In the genomic region with DNA sequence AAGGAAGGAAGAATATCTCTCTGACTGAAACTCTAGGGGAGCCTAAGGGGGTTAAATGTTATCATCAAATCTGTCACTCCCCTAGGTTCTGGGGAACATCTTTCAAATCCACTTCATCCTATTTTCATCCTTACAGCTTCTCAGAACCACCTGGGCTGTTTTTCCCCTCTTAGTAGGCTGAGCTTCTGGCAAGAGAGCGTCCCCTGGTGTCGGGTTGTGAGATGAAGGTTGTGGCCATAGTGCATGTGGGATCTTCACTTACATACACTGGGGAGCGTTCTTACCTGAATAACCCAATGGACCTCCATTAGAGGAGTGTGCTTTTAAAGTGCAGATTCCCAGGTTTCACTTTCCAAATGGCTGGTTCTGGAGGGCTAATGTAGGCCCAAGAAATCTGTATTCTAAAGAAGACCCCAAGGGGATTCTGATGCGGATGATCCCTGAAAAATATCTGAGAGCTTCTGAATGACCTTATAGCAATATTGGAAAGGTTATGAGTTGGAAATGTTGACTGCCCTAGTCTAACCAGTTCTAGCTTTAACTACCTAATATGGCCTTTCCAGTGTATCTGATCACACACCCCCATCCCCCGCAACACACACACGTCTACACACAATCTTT, we compare ENCODE assay signal across 8 cellular contexts.
A peak's percentile ranks its signal among the peaks of the same experiment; 100 is the strongest.
DNase-seq lines count a peak whose midpoint lies in the region; ATAC-seq and TF ChIP-seq lines count a peak whose summit lies in the region.

No MANE protein-coding gene starts in this region.

- TF ChIP-seq CTCF in smooth muscle cell (IDR thresholded peaks at IDR 0.05; ENCODE audit: borderline replicate concordance, insufficient read depth, poor library complexity, severe bottlenecking) = peak; percentile 79

- peaks cover 0 to 2% of the 10 kb centered on the region in 2 donors for H3K27me3 Mint-ChIP-seq in CD8-positive, alpha-beta memory T cell
- H3K27me3 Mint-ChIP-seq in stimulated activated naive B cell treated with anti-CD40 and anti-IgM and Interleukin-4, amounts not matched to agents 10 μg/mL and 1 μg/mL and 100 μg/mL, for 72 hours = peaks cover 0 to 4% of the 10 kb centered on the region in 2 donors

- no peak overlapping the region for H3K27ac Mint-ChIP-seq in CD8-positive, alpha-beta memory T cell
- H3K27ac Mint-ChIP-seq in stimulated activated naive B cell treated with anti-CD40 and anti-IgM and Interleukin-4, amounts not matched to agents 10 μg/mL and 1 μg/mL and 100 μg/mL, for 72 hours = no peak overlapping the region

- H3K79me2 ChIP-seq in smooth muscle cell (ENCODE audit: low read depth) = no peaks in the 10 kb centered on the region

- no peak overlapping the region for H3K4me3 Mint-ChIP-seq in CD8-positive, alpha-beta memory T cell
- H3K4me3 Mint-ChIP-seq in stimulated activated naive B cell treated with anti-CD40 and anti-IgM and Interleukin-4, amounts not matched to agents 10 μg/mL and 1 μg/mL and 100 μg/mL, for 72 hours = no peak overlapping the region

- peak; percentile 18 to 68 (median 38) for DNase-seq in CD8-positive, alpha-beta memory T cell
- DNase-seq in LHCN-M2 (ENCODE audit: low read depth) (peak; percentile 29), epithelial cell of prostate (ENCODE audit: low read depth, low spot score) (peak; percentile 26), smooth muscle cell (lab: John Stamatoyannopoulos, UW; ENCODE audit: unreplicated experiment) (peak; percentile 0), putamen (ENCODE audit: low spot score) (no peak)
- DNase-seq in activated CD4-positive, alpha-beta T cell treated with anti-CD3 and anti-CD28 coated beads, Interleukin-2, amount 50 U/mL, for 24 hours (ENCODE audit: low read depth in 1 of 2, low spot score in 1 of 2) = peak; percentile 24 to 55
- DNase-seq in stimulated activated naive B cell treated with anti-CD40 and anti-IgM and Interleukin-4, amounts not matched to agents 10 μg/mL and 1 μg/mL and 100 μg/mL, for 72 hours = no peak

- no peak overlapping the region for H2AFZ ChIP-seq in smooth muscle cell (ENCODE audit: low read depth)

- H3K9me3 ChIP-seq in CD8-positive, alpha-beta memory T cell (ENCODE audit: low read length) = no peaks in the 10 kb centered on the region
- H3K9me3 ChIP-seq in smooth muscle cell (replicated peaks; ENCODE audit: low read depth) = no peaks in the 10 kb centered on the region

- WGBS in smooth muscle cell (ENCODE audit: low lambda C conversion rate) = 58% methylated on average over 6 of the region's 6 CpGs

- no peak overlapping the region for H3K27ac ChIP-seq in CD8-positive, alpha-beta memory T cell (ENCODE audit: low read depth, low read length)
- H3K27ac ChIP-seq in epithelial cell of prostate (no peak overlapping the region), smooth muscle cell (ENCODE audit: low read depth) (no peak overlapping the region)

- no peaks in the 10 kb centered on the region for H3F3A ChIP-seq in smooth muscle cell (ENCODE audit: low read depth)

- CTCF ChIA-PET in CD8-positive, alpha-beta memory T cell (lab: Charles Lee) = interaction anchor here (0.6 to 4.0 kb wide), 18 partner anchors 9 to 1012 kb away, joined by 3 to 36 read pairs (median 4); no protein-coding TSS in a partner anchor

- H3K4me1 ChIP-seq in CD8-positive, alpha-beta memory T cell (ENCODE audit: insufficient read depth, low read length) = no peaks in the 10 kb centered on the region
- H3K4me1 ChIP-seq in smooth muscle cell (ENCODE audit: low read depth) = no peaks in the 10 kb centered on the region

- no peak overlapping the region for H3K9ac ChIP-seq in smooth muscle cell (ENCODE audit: low read depth)

- ATAC-seq in HG02973 (IDR thresholded peaks at IDR 0.05; ENCODE audit: unreplicated experiment) = no peak
- no peak for ATAC-seq in stimulated activated naive B cell treated with anti-CD40 and anti-IgM and Interleukin-4, amounts not matched to agents 10 μg/mL and 1 μg/mL and 100 μg/mL, for 72 hours (replicated peaks)

- peaks cover 0 to 3% (median 0%) of the 10 kb centered on the region in 3 donors for H3K36me3 Mint-ChIP-seq in CD8-positive, alpha-beta memory T cell
- no peaks in the 10 kb centered on the region for H3K36me3 Mint-ChIP-seq in stimulated activated naive B cell treated with anti-CD40 and anti-IgM and Interleukin-4, amounts not matched to agents 10 μg/mL and 1 μg/mL and 100 μg/mL, for 72 hours

- no peak overlapping the region for H3K4me3 ChIP-seq in CD8-positive, alpha-beta memory T cell (ENCODE audit: low read length)
- no peak overlapping the region for H3K4me3 ChIP-seq in smooth muscle cell

- H3K4me1 Mint-ChIP-seq in CD8-positive, alpha-beta memory T cell = peaks cover 0 to 5% (median 0%) of the 10 kb centered on the region in 3 donors
- H3K4me1 Mint-ChIP-seq in stimulated activated naive B cell treated with anti-CD40 and anti-IgM and Interleukin-4, amounts not matched to agents 10 μg/mL and 1 μg/mL and 100 μg/mL, for 72 hours = no peaks in the 10 kb centered on the region

- no peaks in the 10 kb centered on the region for H3K36me3 ChIP-seq in CD8-positive, alpha-beta memory T cell (ENCODE audit: insufficient read depth, low read length)
- H3K36me3 ChIP-seq in smooth muscle cell (ENCODE audit: low read depth) = no peaks in the 10 kb centered on the region

- no peak overlapping the region for H3K4me2 ChIP-seq in smooth muscle cell

- no peaks in the 10 kb centered on the region for H4K20me1 ChIP-seq in smooth muscle cell (ENCODE audit: low read depth)

- H3K27me3 ChIP-seq in CD8-positive, alpha-beta memory T cell (ENCODE audit: insufficient read depth, low read length, poor library complexity, severe bottlenecking) = no peaks in the 10 kb centered on the region
- H3K27me3 ChIP-seq in smooth muscle cell (ENCODE audit: low read depth) = no peaks in the 10 kb centered on the region

- no peaks in the 10 kb centered on the region for H3K9me3 Mint-ChIP-seq in CD8-positive, alpha-beta memory T cell
- peaks cover 0 to 6% of the 10 kb centered on the region in 2 donors for H3K9me3 Mint-ChIP-seq in stimulated activated naive B cell treated with anti-CD40 and anti-IgM and Interleukin-4, amounts not matched to agents 10 μg/mL and 1 μg/mL and 100 μg/mL, for 72 hours

- POLR2A ChIA-PET in CD8-positive, alpha-beta memory T cell (lab: Charles Lee) = interaction anchor here (0.9 kb wide), 1 partner anchor 119 kb away, joined by 3 read pairs; no protein-coding TSS in a partner anchor

Comparison
In these comparisons a context has a peak if more than half of its experiments do, and no peak if none do; other contexts are left out.
1. DNase-seq: peak in CD8-positive, alpha-beta memory T cell (5 of 5), LHCN-M2 (single experiment), activated CD4-positive, alpha-beta T cell treated with anti-CD3 and anti-CD28 coated beads, Interleukin-2, amount 50 U/mL, for 24 hours (2 of 2), epithelial cell of prostate (single experiment) and smooth muscle cell (single experiment); none in putamen (single experiment) and stimulated activated naive B cell treated with anti-CD40 and anti-IgM and Interleukin-4, amounts not matched to agents 10 μg/mL and 1 μg/mL and 100 μg/mL, for 72 hours (single experiment).